ENCODE assay signal across 1 cellular context in genomic region chr6:125077453-125077852, GRCh38.
TF ChIP-seq lines count a peak whose summit lies in the region.

No MANE protein-coding gene starts in this region.

TF ChIP-seq in WTC11, 78 proteins besides CTCF, POLR2A, EP300 and RAD21 (continued from another document):
- TF ChIP-seq ARID4B (CRISPR knock-in tag; IDR thresholded peaks at IDR 0.05; ENCODE audit: borderline replicate concordance) (no peak), ETV6 (CRISPR knock-in tag; IDR thresholded peaks at IDR 0.05) (no peak), USF1 (CRISPR knock-in tag; IDR thresholded peaks at IDR 0.05) (no peak)
TF ChIP-seq in WTC11: peak in this region for 0.
